Comparison of ENCODE assay signal across 8 cellular contexts in genomic region chr1:235883261-235883927, GRCh38. TPM values are rescaled to one million over a fixed set of nuclear protein-coding genes. Genes with fewer than 3 reads are reported as not detected.
DNase-seq lines count a peak whose midpoint lies in the region; ATAC-seq, FAIRE-seq and TF ChIP-seq lines count a peak whose summit lies in the region.

No MANE protein-coding gene starts in this region.

- no peak overlapping the region for H2AFZ ChIP-seq in endothelial cell of umbilical vein (ENCODE audit: low read depth, low read length)

- CTCF ChIA-PET in BJ (lab: Yijun Ruan, JAX): interaction anchor here (2.0 kb wide), 1 partner anchor 89 kb away, joined by 13 read pairs; no protein-coding TSS in a partner anchor
- CTCF ChIA-PET in endothelial cell of umbilical vein (lab: Charles Lee): interaction anchor here (1.0 to 1.3 kb wide), 3 partner anchors 9 to 40 kb away, joined by 3 to 4 read pairs (median 3); no protein-coding TSS in a partner anchor

- POLR2A ChIA-PET in BJ (lab: Charles Lee) (no interaction called here), endothelial cell of umbilical vein (lab: Charles Lee) (no interaction called here)

- H3K9ac ChIP-seq in endothelial cell of umbilical vein (replicated peaks; ENCODE audit: extremely low read depth, insufficient read depth, low read length): no peak overlapping the region

- H3K27me3 ChIP-seq in BJ (ENCODE audit: control insufficient read depth, insufficient read depth, low read length): no peaks in the 10 kb centered on the region
- H3K27me3 ChIP-seq in endothelial cell of umbilical vein (ENCODE audit: control insufficient read depth in 2 of 2, insufficient read depth in 2 of 2, low read length in 2 of 2): peaks cover 12 to 13% of the 10 kb centered on the region in 2 experiments

- peaks cover 3% of the 10 kb centered on the region for H3K4me1 ChIP-seq in endothelial cell of umbilical vein (ENCODE audit: control insufficient read depth, extremely low read depth, insufficient read depth, low read length)

- no peaks in the 10 kb centered on the region for H3K9me3 ChIP-seq in endothelial cell of umbilical vein (replicated peaks; ENCODE audit: control insufficient read depth, insufficient read depth, low read length)

- BruUV-seq in endothelial cell of umbilical vein (replicated peaks; lab: Mats Ljungman, UMichigan): no TSS peak

- FAIRE-seq in RCC 7860 (lab: Jason Lieb, UNC) (peak; percentile 97), endothelial cell of umbilical vein (lab: Jason Lieb, UNC) (no peak)

- TF ChIP-seq CTCF in BJ (IDR thresholded peaks at IDR 0.05; ENCODE audit: insufficient read depth, low read depth, low read length) (no peak), endothelial cell of umbilical vein (IDR thresholded peaks at IDR 0.05; ENCODE audit: extremely low read depth in 1 of 2, insufficient read depth in 1 of 2, low read depth in 1 of 2, low read length in 2 of 2) (no peak)

- DNase-seq in BJ (ENCODE audit: low read depth) (peak; percentile 99), GOT3 (lab: John Stamatoyannopoulos, UW) (peak; percentile 79), RCC 7860 (ENCODE audit: low spot score) (peak; percentile 96), endothelial cell of umbilical vein (ENCODE audit: low read depth, low spot score) (peak; percentile 39), myocyte (ENCODE audit: low read depth) (peak; percentile 98)
- DNase-seq in activated naive CD4-positive, alpha-beta T cell (lab: John Stamatoyannopoulos, UW): no peak

- H3K27ac ChIP-seq in endothelial cell of umbilical vein (ENCODE audit: insufficient read depth, low read depth, low read length): no peak overlapping the region

- ATAC-seq in HG03097 (IDR thresholded peaks at IDR 0.05; ENCODE audit: low FRiP score, unreplicated experiment): no peak
- no peak for ATAC-seq in GM18517 (IDR thresholded peaks at IDR 0.05; ENCODE audit: unreplicated experiment)

- H3K9me1 ChIP-seq in endothelial cell of umbilical vein (replicated peaks; ENCODE audit: control insufficient read depth, extremely low read depth, insufficient read depth, low read length): no peaks in the 10 kb centered on the region

- dilution Hi-C loops in endothelial cell of umbilical vein (cut with MboI; ENCODE audit: extremely low pct_ligation_motif_present, low sequenced_read_pairs): no loop called here

- H3K4me2 ChIP-seq in endothelial cell of umbilical vein (ENCODE audit: insufficient read depth, low read length): no peak overlapping the region

- no peak for TF ChIP-seq POLR2A in endothelial cell of umbilical vein (IDR thresholded peaks at IDR 0.05; ENCODE audit: low read depth, low read length)

- H3K4me3 ChIP-seq in BJ (ENCODE audit: low read depth, low read length): no peak overlapping the region
- no peak overlapping the region for H3K4me3 ChIP-seq in endothelial cell of umbilical vein (replicated peaks in 1 of 3; ENCODE audit: insufficient read depth in 1 of 3, low read depth in 1 of 3, low read length in 3 of 3)

- H3K36me3 ChIP-seq in BJ (ENCODE audit: control insufficient read depth, insufficient read depth, low read length) (no peaks in the 10 kb centered on the region), endothelial cell of umbilical vein (ENCODE audit: control insufficient read depth in 2 of 2, extremely low read depth in 1 of 2, insufficient read depth in 2 of 2, low read length in 2 of 2) (no peaks in the 10 kb centered on the region)

- intact Hi-C loops in endothelial cell of umbilical vein (cut with micrococcal nuclease): no loop called here

- H4K20me1 ChIP-seq in endothelial cell of umbilical vein (replicated peaks; ENCODE audit: control insufficient read depth, extremely low read depth, insufficient read depth, low read length): no peaks in the 10 kb centered on the region

- no peaks in the 10 kb centered on the region for H3K79me2 ChIP-seq in endothelial cell of umbilical vein (ENCODE audit: control insufficient read depth, insufficient read depth, low read length)

TF ChIP-seq in endothelial cell of umbilical vein, 7 proteins besides CTCF, POLR2A, EP300 and RAD21:
- no peak for TF ChIP-seq MAX (IDR thresholded peaks at IDR 0.05; ENCODE audit: insufficient read depth, insufficient read length)
- no peak for TF ChIP-seq MYC (IDR thresholded peaks at IDR 0.05; ENCODE audit: low read depth, low read length)
- no peak for TF ChIP-seq EZH2 (IDR thresholded peaks at IDR 0.05; ENCODE audit: borderline replicate concordance, low read depth, low read length, severe bottlenecking)
- no peak for TF ChIP-seq POLR2AphosphoS5 (IDR thresholded peaks at IDR 0.05; ENCODE audit: insufficient read depth, low read depth, low read length)
- no peak for TF ChIP-seq GATA2 (IDR thresholded peaks at IDR 0.05; ENCODE audit: insufficient read depth, insufficient read length, low read depth, low read length)
- TF ChIP-seq JUN (IDR thresholded peaks at IDR 0.05; ENCODE audit: borderline replicate concordance, insufficient read depth, insufficient read length, low read depth): peak; percentile 17
TF ChIP-seq in endothelial cell of umbilical vein: peak in this region for 1.

RNA-seq across cellular contexts. Expression of gene LYST, which starts 16.7 kb away (rescaled TPM):
- polyA plus RNA-seq in BJ (2011; rRNA removed) (7.2 and 9.5 TPM in 2 replicates), endothelial cell of umbilical vein (2.5 and 3.1 TPM in 2 replicates)
- polyA minus RNA-seq in BJ (2011; rRNA and poly(A)+ RNA removed): 14.8 and 17.8 TPM in 2 replicates
- total RNA-seq in endothelial cell of umbilical vein (8.9 and 9.6 TPM in 2 replicates), myocyte (11.3 and 22.2 TPM in 2 replicates)
- polyA plus RNA-seq in endothelial cell of umbilical vein (2011; cell fraction: cytosol; rRNA removed): 2.7 and 3.3 TPM in 2 replicates
- 14.1 and 16.9 TPM in 2 replicates for polyA plus RNA-seq in endothelial cell of umbilical vein (2011; cell fraction: nucleus; rRNA removed)
- polyA plus RNA-seq in endothelial cell of umbilical vein (2012): 4.1 TPM in 2 replicates
- 19.8 and 21.7 TPM in 2 replicates for polyA minus RNA-seq in endothelial cell of umbilical vein
- 4.1 TPM for polyA minus RNA-seq in endothelial cell of umbilical vein (2011; cell fraction: cytosol; rRNA and poly(A)+ RNA removed)
- polyA minus RNA-seq in endothelial cell of umbilical vein (2011; cell fraction: nucleus; rRNA and poly(A)+ RNA removed): 59.1 and 65.2 TPM in 2 replicates
- polyA plus RNA-seq in myocyte (2012): 4.0 TPM

Comparison
In these comparisons a context has a peak if more than half of its experiments do, and no peak if none do; other contexts are left out.
1. DNase-seq: peak in BJ (single experiment), GOT3 (single experiment), RCC 7860 (single experiment), endothelial cell of umbilical vein (single experiment) and myocyte (single experiment); none in activated naive CD4-positive, alpha-beta T cell (0 of 4).